In genomic region chr13:31201341-31202024, GRCh38 we compare ENCODE assay signal across 8 cellular contexts. TPM values are rescaled to one million over a fixed set of nuclear protein-coding genes. Genes with fewer than 3 reads are reported as not detected.
A peak's percentile ranks its signal among the peaks of the same experiment; 100 is the strongest.
DNase-seq lines count a peak whose midpoint lies in the region; ATAC-seq and TF ChIP-seq lines count a peak whose summit lies in the region.

No MANE protein-coding gene starts in this region.

- in situ Hi-C loops in mammary epithelial cell (cut with MboI; ENCODE audit: low sequenced_read_pairs in 2 of 2), result no loop called here

- no peak for ATAC-seq in HG02642 (IDR thresholded peaks at IDR 0.05; ENCODE audit: poor library complexity, unreplicated experiment)

- CTCF ChIA-PET in mammary epithelial cell (lab: Charles Lee; ENCODE audit: low non-redundant PET), result interaction anchor here (0.7 kb wide), 1 partner anchor 1708 kb away, joined by 3 read pairs; no protein-coding TSS in a partner anchor

- no peaks in the 10 kb centered on the region for H4K20me1 ChIP-seq in mammary epithelial cell (ENCODE audit: insufficient read depth, low read length)

- H3K4me3 ChIP-seq in mammary epithelial cell (replicated peaks in 1 of 3; ENCODE audit: insufficient read depth in 1 of 3, low read depth in 2 of 3, low read length in 3 of 3), result peak overlapping the region; percentile 63 to 80 (median 74)
- H3K4me3 ChIP-seq in mucosa of stomach (ENCODE audit: low read length), result no peak overlapping the region

- peaks cover 20% of the 10 kb centered on the region for H3K79me2 ChIP-seq in mammary epithelial cell (ENCODE audit: insufficient read depth, low read length)

- BruUV-seq in mammary epithelial cell (replicated peaks; lab: Mats Ljungman, UMichigan), result TSS peak; percentile 29

- H3K27me3 ChIP-seq in mammary epithelial cell (ENCODE audit: insufficient read depth, low read length), result no peaks in the 10 kb centered on the region
- H3K27me3 ChIP-seq in mucosa of stomach (ENCODE audit: control insufficient read depth, insufficient read depth, low read length), result no peaks in the 10 kb centered on the region

- H3K36me3 ChIP-seq in mammary epithelial cell (ENCODE audit: insufficient read depth, low read length), result no peaks in the 10 kb centered on the region
- H3K36me3 ChIP-seq in mucosa of stomach (ENCODE audit: control insufficient read depth, insufficient read depth, low read length), result no peaks in the 10 kb centered on the region

- peak; percentile 23 for DNase-seq in AG09319 (ENCODE audit: extremely low read depth, low read depth)
- peak; percentile 58 for DNase-seq in LHCN-M2 (ENCODE audit: low read depth)
- peak; percentile 44 for DNase-seq in mammary epithelial cell
- DNase-seq in GF-D8 (lab: John Stamatoyannopoulos, UW), result no peak
- no peak for DNase-seq in activated gamma-delta T cell treated with Interleukin-2 at 50 U/mL for 16 hours
- DNase-seq in NCI-H82 treated with DMSO at 0.1 percent for 48 hours (lab: John Stamatoyannopoulos, UW; ENCODE audit: unreplicated experiment), result no peak

- no peak overlapping the region for H3K9ac ChIP-seq in mammary epithelial cell (ENCODE audit: insufficient read depth, low read length)
- peak overlapping the region; percentile 83 for H3K9ac ChIP-seq in mucosa of stomach (ENCODE audit: low read length)

- dilution Hi-C loops in mammary epithelial cell (cut with HindIII; ENCODE audit: low sequenced_read_pairs), result no loop called here

- 54% methylated on average over 7 of the region's 7 CpGs for WGBS in mammary epithelial cell (ENCODE audit: low coverage, missing lambda C conversion rate)

- H3K4me2 ChIP-seq in mammary epithelial cell (ENCODE audit: insufficient read depth, low read depth, low read length), result peak overlapping the region; percentile 98

- H3K27ac ChIP-seq in mammary epithelial cell (ENCODE audit: insufficient read depth, low read depth, low read length), result no peak overlapping the region

- H2AFZ ChIP-seq in mammary epithelial cell (ENCODE audit: low read depth, low read length), result no peak overlapping the region

- no peak for TF ChIP-seq CTCF in AG09319 (IDR thresholded peaks at IDR 0.05; ENCODE audit: low read depth, low read length)
- no peak for TF ChIP-seq CTCF in mammary epithelial cell (conservative IDR thresholded peaks at IDR 0.05 in 1 of 2, IDR thresholded peaks at IDR 0.05 in 1 of 2; ENCODE audit: extremely low read depth in 1 of 2, insufficient read depth in 1 of 2, low read depth in 1 of 2, low read length in 2 of 2)

- no peaks in the 10 kb centered on the region for H3K9me3 ChIP-seq in mammary epithelial cell (replicated peaks; ENCODE audit: insufficient read depth, low read length)
- no peaks in the 10 kb centered on the region for H3K9me3 ChIP-seq in mucosa of stomach (ENCODE audit: control insufficient read depth, low read length)

- intact Hi-C loops in mammary epithelial cell (cut with micrococcal nuclease), result no loop called here

- H3K4me1 ChIP-seq in mammary epithelial cell (ENCODE audit: insufficient read depth, low read length) (peaks cover 29% of the 10 kb centered on the region), mucosa of stomach (ENCODE audit: control insufficient read depth, insufficient read depth, low read length) (no peaks in the 10 kb centered on the region)

RNA-seq across cellular contexts. Expression of gene B3GLCT, which starts 1.7 kb away (rescaled TPM):
- 9.1 and 10.5 TPM in 2 replicates for total RNA-seq in LHCN-M2 (2014; rRNA removed)
- polyA plus RNA-seq in LHCN-M2 (2012), result 3.3 TPM
- 1 to 10 TPM; 5.9 to 9.3 TPM for total RNA-seq in mammary epithelial cell
- polyA plus RNA-seq in mammary epithelial cell, result 2.3 TPM
- 4.4 TPM for polyA minus RNA-seq in mammary epithelial cell

RNA-seq across cellular contexts. Expression of gene HSPH1, which starts 39.8 kb away (rescaled TPM):
- total RNA-seq in LHCN-M2 (2014; rRNA removed), result 54.4 and 70.6 TPM in 2 replicates
- 31.7 TPM for polyA plus RNA-seq in LHCN-M2 (2012)
- total RNA-seq in mammary epithelial cell, result 100 to 1,000 TPM in 1 of 2 donors, 10 to 100 TPM in 1; 49.0 to 113 TPM
- polyA plus RNA-seq in mammary epithelial cell, result 45.2 TPM
- polyA minus RNA-seq in mammary epithelial cell, result 50.3 TPM

Comparison
In these comparisons a context has a peak if more than half of its experiments do, and no peak if none do; other contexts are left out.
1. DNase-seq: peak in AG09319 (single experiment), LHCN-M2 (single experiment) and mammary epithelial cell (single experiment); none in GF-D8 (single experiment), activated gamma-delta T cell treated with Interleukin-2 at 50 U/mL for 16 hours (single experiment) and NCI-H82 treated with DMSO at 0.1 percent for 48 hours (single experiment).